ENCODE assay signal across 11 cellular contexts in genomic region chrX:19865567-19866363, GRCh38.
DNase-seq lines count a peak whose midpoint lies in the region.
"Had no signal": no experiment of that assay in that cellular context is flagged by ENCODE, and none has a peak within 500 bp of the region (broad histone marks: within the 10 kb centered on the region; RNA-seq: fewer than 3 reads in every experiment).

No MANE protein-coding gene starts in this region.

- DNase-seq in T-helper 1 cell: no peak
- DNase-seq in NOMO-1 (lab: John Stamatoyannopoulos, UW; ENCODE audit: unreplicated experiment in 2 of 2): peak; percentile 87 to 96
- DNase-seq in pons (ENCODE audit: low spot score): peak; percentile 53
- DNase-seq in NCI-H524 treated with DMSO at 0.1 percent for 48 hours (lab: John Stamatoyannopoulos, UW): no peak
- no peak for DNase-seq in HK-2 (ENCODE audit: unreplicated experiment)
- no peak for DNase-seq in RPMI8226
- DNase-seq: esophagus squamous epithelium, IMR-90, NCI-H510A had no signal

- no peaks in the 10 kb centered on the region for H3K9me3 Mint-ChIP-seq in T-helper 1 cell treated with Interleukin-12 subunit alpha and Interleukin-12 subunit beta and Interleukin-4 antibody, amounts not matched to agents 30 μg/mL and 1 μg/mL, for 36 hours
- H3K9me3 Mint-ChIP-seq in dendritic cell treated with granulocyte-macrophage colony-stimulating factor and Interleukin-4, amounts not matched to agents 40 ng/mL and 50 ng/mL, for 4 days: no peaks in the 10 kb centered on the region

- intact Hi-C loops in dendritic cell treated with granulocyte-macrophage colony-stimulating factor and Interleukin-4, amounts not matched to agents 40 ng/mL and 50 ng/mL, for 4 days (cut with micrococcal nuclease): no loop called here

- peak overlapping the region; percentile 52 for H3K27ac Mint-ChIP-seq in T-helper 1 cell treated with Interleukin-12 subunit alpha and Interleukin-12 subunit beta and Interleukin-4 antibody, amounts not matched to agents 30 μg/mL and 1 μg/mL, for 36 hours
- H3K27ac Mint-ChIP-seq in dendritic cell treated with granulocyte-macrophage colony-stimulating factor and Interleukin-4, amounts not matched to agents 40 ng/mL and 50 ng/mL, for 4 days: peak overlapping the region; percentile 83

- peaks cover 51% of the 10 kb centered on the region for H3K4me1 Mint-ChIP-seq in T-helper 1 cell treated with Interleukin-12 subunit alpha and Interleukin-12 subunit beta and Interleukin-4 antibody, amounts not matched to agents 30 μg/mL and 1 μg/mL, for 36 hours (ENCODE audit: low read depth)
- H3K4me1 Mint-ChIP-seq in dendritic cell treated with granulocyte-macrophage colony-stimulating factor and Interleukin-4, amounts not matched to agents 40 ng/mL and 50 ng/mL, for 4 days (ENCODE audit: low read depth): peaks cover 52% of the 10 kb centered on the region

- H3K4me3 Mint-ChIP-seq in T-helper 1 cell treated with Interleukin-12 subunit alpha and Interleukin-12 subunit beta and Interleukin-4 antibody, amounts not matched to agents 30 μg/mL and 1 μg/mL, for 36 hours: no peak overlapping the region
- peak overlapping the region; percentile 32 for H3K4me3 Mint-ChIP-seq in dendritic cell treated with granulocyte-macrophage colony-stimulating factor and Interleukin-4, amounts not matched to agents 40 ng/mL and 50 ng/mL, for 4 days

- peaks cover 4% of the 10 kb centered on the region for H3K36me3 Mint-ChIP-seq in T-helper 1 cell treated with Interleukin-12 subunit alpha and Interleukin-12 subunit beta and Interleukin-4 antibody, amounts not matched to agents 30 μg/mL and 1 μg/mL, for 36 hours (ENCODE audit: low read depth)
- peaks cover 6% of the 10 kb centered on the region for H3K36me3 Mint-ChIP-seq in dendritic cell treated with granulocyte-macrophage colony-stimulating factor and Interleukin-4, amounts not matched to agents 40 ng/mL and 50 ng/mL, for 4 days (ENCODE audit: low read depth)

- no peaks in the 10 kb centered on the region for H3K27me3 Mint-ChIP-seq in T-helper 1 cell treated with Interleukin-12 subunit alpha and Interleukin-12 subunit beta and Interleukin-4 antibody, amounts not matched to agents 30 μg/mL and 1 μg/mL, for 36 hours (ENCODE audit: low read depth)
- H3K27me3 Mint-ChIP-seq in dendritic cell treated with granulocyte-macrophage colony-stimulating factor and Interleukin-4, amounts not matched to agents 40 ng/mL and 50 ng/mL, for 4 days: no peaks in the 10 kb centered on the region

Comparison
In these comparisons a context has a peak if more than half of its experiments do, and no peak if none do; other contexts are left out.
1. DNase-seq: peak in NOMO-1 (2 of 2) and pons (single experiment); none in T-helper 1 cell (0 of 5), NCI-H524 treated with DMSO at 0.1 percent for 48 hours (single experiment), HK-2 (single experiment) and RPMI8226 (single experiment).